ENCODE assay signal across 11 cellular contexts in the genomic region with DNA sequence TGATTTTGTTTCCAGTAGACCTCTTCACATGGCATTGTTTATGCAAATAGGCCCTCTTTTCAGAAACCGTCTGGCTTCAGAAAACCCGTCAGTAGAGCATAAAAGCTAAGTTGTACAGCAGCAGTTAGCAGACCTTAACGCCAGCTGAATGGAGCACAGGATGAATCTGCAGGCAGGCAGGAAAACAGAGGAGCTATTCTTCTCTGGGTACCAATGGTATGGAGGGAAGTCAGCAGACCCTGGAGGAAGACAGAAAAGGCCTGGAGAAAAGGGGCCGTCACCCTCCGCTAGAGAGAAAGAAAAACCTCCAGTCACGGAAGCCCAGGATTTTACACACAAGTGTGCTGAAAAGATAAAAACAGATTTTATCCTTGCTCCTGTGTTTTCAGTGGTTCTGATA.
DNase-seq lines count a peak whose midpoint lies in the region; ATAC-seq, FAIRE-seq and TF ChIP-seq lines count a peak whose summit lies in the region.
"Had no signal": no experiment of that assay in that cellular context is flagged by ENCODE, and none has a peak within 500 bp of the region (broad histone marks: within the 10 kb centered on the region; RNA-seq: fewer than 3 reads in every experiment).

No MANE protein-coding gene starts in this region.

- POLR2A ChIA-PET in H1 (lab: Charles Lee; ENCODE audit: partially characterized antibody), result no interaction called here

- TF ChIP-seq RAD21 in H1 (IDR thresholded peaks at IDR 0.05 in 1 of 2, conservative IDR thresholded peaks at IDR 0.05 in 1 of 2; ENCODE audit: low read depth in 2 of 2, low read length in 2 of 2), result no peak

- H3K27ac ChIP-seq in H1 (ENCODE audit: low read depth, low read length) (no peak overlapping the region), brain microvascular endothelial cell (no peak overlapping the region), right cardiac atrium (ENCODE audit: low read length) (no peak overlapping the region)

- H3K23ac ChIP-seq in H1 (ENCODE audit: insufficient read length), result no peak overlapping the region

- no peak overlapping the region for H2BK20ac ChIP-seq in H1 (ENCODE audit: low read length)

- H2BK120ac ChIP-seq in H1 (replicated peaks; ENCODE audit: low read depth, low read length), result no peak overlapping the region

- no peaks in the 10 kb centered on the region for H3K79me1 ChIP-seq in H1 (ENCODE audit: low read depth, low read length)

- WGBS in H1 (ENCODE audit: extremely low coverage in 1 of 2, insufficient coverage in 1 of 2, insufficient read length in 1 of 2, insufficient replicate concordance in 2 of 2, low coverage in 1 of 2, low lambda C conversion rate in 2 of 2, missing lambda C conversion rate in 1 of 2), 2 experiments, result 76% methylated on average over 6 of the region's 6 CpGs; no CpG with 5 or more reads in 1 of the 2 experiments
- WGBS in right cardiac atrium, result 52% methylated on average over 6 of the region's 6 CpGs

- DNase-seq in A172 (ENCODE audit: low spot score) (peak; percentile 3), NCI-H1092 treated with DMSO at 0.1 percent for 48 hours (lab: John Stamatoyannopoulos, UW) (peak; percentile 31), H1 (ENCODE audit: low read depth in 1 of 2, low spot score in 2 of 2) (no peak), midbrain (lab: John Stamatoyannopoulos, UW) (peak; percentile 59), NCI-H1694 treated with DMSO at 0.1 percent for 48 hours (lab: John Stamatoyannopoulos, UW) (no peak), brain microvascular endothelial cell (no peak), right cardiac atrium (no peak)
- no peak for DNase-seq in stimulated activated naive CD4-positive, alpha-beta T cell treated with Interleukin-2 at 50 U/mL for 16 hours (lab: John Stamatoyannopoulos, UW)
- DNase-seq: activated CD8-positive, alpha-beta memory T cell treated with anti-CD3 and anti-CD28 coated beads, Interleukin-2, amount 50 U/mL, for 48 hours; KG1 had no signal

- H3K27me3 ChIP-seq in H1 (replicated peaks in 1 of 4; ENCODE audit: control insufficient read depth in 3 of 4, extremely low read depth in 1 of 4, insufficient read depth in 3 of 4, low read length in 3 of 4) (no peaks in the 10 kb centered on the region), brain microvascular endothelial cell (replicated peaks) (no peaks in the 10 kb centered on the region), right cardiac atrium (ENCODE audit: control insufficient read depth, insufficient read depth) (no peaks in the 10 kb centered on the region)

- no peaks in the 10 kb centered on the region for H3K23me2 ChIP-seq in H1 (ENCODE audit: low read depth, low read length)

- H4K20me1 ChIP-seq in H1 (replicated peaks in 1 of 2; ENCODE audit: control insufficient read depth in 1 of 2, insufficient read depth in 2 of 2, low read length in 2 of 2), result no peaks in the 10 kb centered on the region

- H4K8ac ChIP-seq in H1 (ENCODE audit: extremely low read depth, insufficient read depth, low read length), result peak overlapping the region; percentile 71; the same call in 1 of the 2 replicates

- H2BK5ac ChIP-seq in H1 (ENCODE audit: low read depth, low read length), result no peak overlapping the region

- H2BK12ac ChIP-seq in H1 (ENCODE audit: low read depth, low read length), result no peak overlapping the region

- no peak for ATAC-seq in right cardiac atrium

- no peak for TF ChIP-seq POLR2A in H1 (IDR thresholded peaks at IDR 0.05; ENCODE audit: control extremely low read depth in 1 of 2, low read depth in 2 of 2, low read length in 2 of 2)

- no peaks in the 10 kb centered on the region for H3K79me2 ChIP-seq in H1 (ENCODE audit: control insufficient read depth in 1 of 2, insufficient read depth in 2 of 2, low read length in 2 of 2)

- no peak overlapping the region for H4K91ac ChIP-seq in H1 (replicated peaks; ENCODE audit: insufficient read length, low read length)

- no peak overlapping the region for H3K9ac ChIP-seq in H1 (replicated peaks in 1 of 4; ENCODE audit: extremely low read depth in 1 of 4, low read depth in 3 of 4, low read length in 3 of 4)

- no peak overlapping the region for H3K56ac ChIP-seq in H1 (replicated peaks; ENCODE audit: insufficient read length, low read depth, low read length)

- no peak overlapping the region for H3K14ac ChIP-seq in H1 (ENCODE audit: insufficient read length)

- CTCF ChIA-PET in H1 (lab: Charles Lee; ENCODE audit: partially characterized antibody), result interaction anchor here (0.8 to 1.4 kb wide), 2 partner anchors 12 to 42 kb away, joined by 3 to 5 read pairs; no protein-coding TSS in a partner anchor

- H2BK15ac ChIP-seq in H1 (ENCODE audit: low read length), result no peak overlapping the region

- H3K18ac ChIP-seq in H1 (ENCODE audit: extremely low read depth, low read length), result no peak overlapping the region

- intact Hi-C loops in right cardiac atrium (cut with DNase I), result no loop called here

- no peak overlapping the region for H3K4me2 ChIP-seq in H1 (ENCODE audit: insufficient read depth in 1 of 2, low read depth in 2 of 2, low read length in 2 of 2)

- no peak overlapping the region for H3K4me3 ChIP-seq in H1 (ENCODE audit: extremely low read depth in 1 of 4, insufficient read depth in 2 of 4, low read depth in 3 of 4, low read length in 4 of 4)
- no peak overlapping the region for H3K4me3 ChIP-seq in brain microvascular endothelial cell (ENCODE audit: low read depth, low read length)
- no peak overlapping the region for H3K4me3 ChIP-seq in right cardiac atrium (ENCODE audit: low read length)

- H3K36me3 ChIP-seq in H1 (ENCODE audit: control insufficient read depth in 2 of 4, insufficient read depth in 4 of 4, low read length in 3 of 4) (no peaks in the 10 kb centered on the region), brain microvascular endothelial cell (replicated peaks) (no peaks in the 10 kb centered on the region)

- TF ChIP-seq CTCF in H1 (IDR thresholded peaks at IDR 0.05; ENCODE audit: control extremely low read depth in 1 of 3, insufficient read depth in 1 of 3, low read depth in 1 of 3, low read length in 3 of 3), result no peak
- TF ChIP-seq CTCF in brain microvascular endothelial cell (IDR thresholded peaks at IDR 0.05; ENCODE audit: low read depth, low read length, missing control alignments), result no peak

- FAIRE-seq in H1 (lab: Jason Lieb, UNC), result no peak
- FAIRE-seq: G401.6 had no signal

- peaks cover 0 to 9% (median 4%) of the 10 kb centered on the region in 4 experiments; a peak in 4 of 7 replicates for H3K4me1 ChIP-seq in H1 (replicated peaks in 1 of 4; ENCODE audit: control insufficient read depth in 3 of 4, insufficient read depth in 4 of 4, low read length in 3 of 4)
- peaks cover 2% of the 10 kb centered on the region for H3K4me1 ChIP-seq in right cardiac atrium (ENCODE audit: control insufficient read depth, insufficient read depth, low read length)

- no peak for TF ChIP-seq EP300 in H1 (IDR thresholded peaks at IDR 0.05; ENCODE audit: borderline replicate concordance in 1 of 2, low read depth in 2 of 2, low read length in 2 of 2)

- H3K4ac ChIP-seq in H1 (replicated peaks; ENCODE audit: insufficient read length, low read depth, low read length), result no peak overlapping the region

- in situ Hi-C loops in brain microvascular endothelial cell (cut with HindIII; ENCODE audit: low pct_ligation_motif_present, low sequenced_read_pairs), result no loop called here

- H2AFZ ChIP-seq in H1 (ENCODE audit: low read length), result peak overlapping the region; percentile 74

- H3K9me3 ChIP-seq in H1 (ENCODE audit: insufficient read depth in 2 of 2, low read depth in 1 of 2, low read length in 1 of 2), result no peaks in the 10 kb centered on the region
- no peaks in the 10 kb centered on the region for H3K9me3 ChIP-seq in right cardiac atrium (ENCODE audit: control insufficient read depth, low read length)

- no peak overlapping the region for H4K5ac ChIP-seq in H1 (ENCODE audit: insufficient read length, low read depth, low read length)

- H2AK5ac ChIP-seq in H1 (ENCODE audit: low read depth, low read length), result no peak overlapping the region

TF ChIP-seq in H1, 55 proteins besides CTCF, POLR2A, EP300 and RAD21:
- TF ChIP-seq NANOG (IDR thresholded peaks at IDR 0.05; ENCODE audit: insufficient read depth, low read depth, low read length, poor library complexity, severe bottlenecking) (no peak), CBX5 (IDR thresholded peaks at IDR 0.05; ENCODE audit: low read depth, low read length) (no peak)
TF ChIP-seq in H1: peak in this region for 0.

Comparison
In these comparisons a context has a peak if more than half of its experiments do, and no peak if none do; other contexts are left out.
1. DNase-seq: peak in A172 (single experiment), NCI-H1092 treated with DMSO at 0.1 percent for 48 hours (single experiment) and midbrain (single experiment); none in H1 (0 of 2), stimulated activated naive CD4-positive, alpha-beta T cell treated with Interleukin-2 at 50 U/mL for 16 hours (single experiment), NCI-H1694 treated with DMSO at 0.1 percent for 48 hours (single experiment), brain microvascular endothelial cell (single experiment) and right cardiac atrium (0 of 3).